In genomic region chr1:32455958-32456357, GRCh38 we compare ENCODE assay signal across 9 cellular contexts. TPM values are rescaled to one million over a fixed set of nuclear protein-coding genes. Genes with fewer than 3 reads are reported as not detected.
"Had no signal": no experiment of that assay in that cellular context is flagged by ENCODE, and none has a peak within 500 bp of the region (broad histone marks: within the 10 kb centered on the region; RNA-seq: fewer than 3 reads in every experiment).

No MANE protein-coding gene starts in this region.

- DNase-seq: H9, HCEC 1CT, KG1 had no signal

- H3K4me3 Mint-ChIP-seq: GM23338, H9, IgD-negative memory B cell had no signal

- H2AFZ ChIP-seq: GM23338 had no signal

- H3K4me2 ChIP-seq: GM23338 had no signal

- H3K27ac Mint-ChIP-seq: GM23338, H9, IgD-negative memory B cell had no signal

- FAIRE-seq: H1, H54, HTR-8/SVneo had no signal

- ATAC-seq: GM23338 had no signal

- H3K4me3 ChIP-seq: GM23338 had no signal

- H3K4me1 Mint-ChIP-seq: GM23338, IgD-negative memory B cell had no signal

RNA-seq across cellular contexts. Expression of gene ZBTB8B, which starts 8.9 kb away (rescaled TPM):
- total RNA-seq: HT-29 had no signal
- polyA plus RNA-seq: IgD-negative memory B cell had no signal
